8 cellular contexts compared by ENCODE assay signal in genomic region chr17:4715071-4715749, GRCh38. TPM values are rescaled to one million over a fixed set of nuclear protein-coding genes. Genes with fewer than 3 reads are reported as not detected.
DNase-seq lines count a peak whose midpoint lies in the region; ATAC-seq and TF ChIP-seq lines count a peak whose summit lies in the region.

No MANE protein-coding gene starts in this region.

- H3K9me3 Mint-ChIP-seq in CD14-positive monocyte (peaks cover 0 to 3% (median 0%) of the 10 kb centered on the region in 7 donors), memory B cell (no peaks in the 10 kb centered on the region)
- H3K9me3 Mint-ChIP-seq in activated T-cell treated with anti-CD3 and anti-CD28 coated beads, Interleukin-2, amount 50 U/mL, for 24 hours: no peaks in the 10 kb centered on the region

- H3K36me3 Mint-ChIP-seq in CD14-positive monocyte (peaks cover 56 to 73% of the 10 kb centered on the region in 2 donors), memory B cell (peaks cover 12% of the 10 kb centered on the region)
- H3K36me3 Mint-ChIP-seq in activated T-cell treated with anti-CD3 and anti-CD28 coated beads, Interleukin-2, amount 50 U/mL, for 24 hours (ENCODE audit: low read depth): peaks cover 76% of the 10 kb centered on the region

- DNase-seq in CD14-positive monocyte (ENCODE audit: low spot score) (no peak), memory B cell (ENCODE audit: low spot score in 2 of 2) (no peak), NCI-H2171 (lab: John Stamatoyannopoulos, UW) (no peak), glomerular visceral epithelial cell (ENCODE audit: extremely low spot score) (no peak), NK-92 (lab: John Stamatoyannopoulos, UW; ENCODE audit: unreplicated experiment) (no peak), GM19238 (ENCODE audit: insufficient read length, low spot score) (no peak)
- DNase-seq in activated T-cell treated with anti-CD3 and anti-CD28 coated beads, Interleukin-2, amount 50 U/mL, for 24 hours: peak; percentile 58

- H3K4me1 Mint-ChIP-seq in CD14-positive monocyte (peaks cover 49% of the 10 kb centered on the region), memory B cell (peaks cover 30% of the 10 kb centered on the region)
- H3K4me1 Mint-ChIP-seq in activated T-cell treated with anti-CD3 and anti-CD28 coated beads, Interleukin-2, amount 50 U/mL, for 24 hours (ENCODE audit: low read depth): peaks cover 43% of the 10 kb centered on the region

- intact Hi-C loops in CD14-positive monocyte (cut with micrococcal nuclease): no loop called here

- no peak for TF ChIP-seq CTCF in CD14-positive monocyte (IDR thresholded peaks at IDR 0.05)

- no peak for ATAC-seq in memory B cell (ENCODE audit: low read depth)

- peaks cover 48% of the 10 kb centered on the region for H3K36me3 ChIP-seq in KOPT-K1 (ENCODE audit: insufficient read depth, low read length)

- peak overlapping the region; percentile 80 for H3K27ac ChIP-seq in KOPT-K1 (ENCODE audit: low read depth, low read length, poor library complexity, severe bottlenecking)

- H3K27me3 Mint-ChIP-seq in CD14-positive monocyte (ENCODE audit: low read depth in 3 of 3): peaks cover 0 to 1% (median 0%) of the 10 kb centered on the region in 3 donors
- H3K27me3 Mint-ChIP-seq in activated T-cell treated with anti-CD3 and anti-CD28 coated beads, Interleukin-2, amount 50 U/mL, for 24 hours: no peaks in the 10 kb centered on the region
- no peaks in the 10 kb centered on the region for H3K27me3 Mint-ChIP-seq in memory B cell

- no peaks in the 10 kb centered on the region for H3K9me3 ChIP-seq in KOPT-K1 (ENCODE audit: insufficient read depth, low read length, poor library complexity, severe bottlenecking)

- peak overlapping the region; percentile 25 to 89 (median 84) for H3K27ac Mint-ChIP-seq in CD14-positive monocyte
- H3K27ac Mint-ChIP-seq in activated T-cell treated with anti-CD3 and anti-CD28 coated beads, Interleukin-2, amount 50 U/mL, for 24 hours: peak overlapping the region; percentile 96
- H3K27ac Mint-ChIP-seq in memory B cell: peak overlapping the region; percentile 79

- peak overlapping the region; percentile 43 to 84 for H3K4me3 Mint-ChIP-seq in CD14-positive monocyte
- H3K4me3 Mint-ChIP-seq in activated T-cell treated with anti-CD3 and anti-CD28 coated beads, Interleukin-2, amount 50 U/mL, for 24 hours: peak overlapping the region; percentile 74
- H3K4me3 Mint-ChIP-seq in memory B cell: peak overlapping the region; percentile 40

RNA-seq across cellular contexts. Expression of gene ARRB2, which starts 4.8 kb away (rescaled TPM):
- polyA plus RNA-seq in CD14-positive monocyte: 100 to 1,000 TPM; 134 to 150 TPM

RNA-seq across cellular contexts. Expression of gene PELP1, which starts 11.3 kb away (rescaled TPM):
- 1 to 10 TPM; 1.3 to 2.6 TPM for polyA plus RNA-seq in CD14-positive monocyte

RNA-seq across cellular contexts. Expression of gene MED11, which starts 16.0 kb away (rescaled TPM):
- polyA plus RNA-seq in CD14-positive monocyte: 10 to 100 TPM; 22.1 to 25.5 TPM

RNA-seq across cellular contexts. Expression of gene ZMYND15, which starts 24.4 kb away (rescaled TPM):
- polyA plus RNA-seq in CD14-positive monocyte: 1 to 10 TPM in 1 of 2 donors, under 1 TPM in 1; 0.97 to 1.2 TPM

RNA-seq across cellular contexts. Expression of gene CXCL16, which starts 24.5 kb away (rescaled TPM):
- polyA plus RNA-seq in CD14-positive monocyte: 100 to 1,000 TPM in 1 of 2 donors, 10 to 100 TPM in 1; 68.1 to 103 TPM
